22 cellular contexts compared by ENCODE assay signal in the genomic region with DNA sequence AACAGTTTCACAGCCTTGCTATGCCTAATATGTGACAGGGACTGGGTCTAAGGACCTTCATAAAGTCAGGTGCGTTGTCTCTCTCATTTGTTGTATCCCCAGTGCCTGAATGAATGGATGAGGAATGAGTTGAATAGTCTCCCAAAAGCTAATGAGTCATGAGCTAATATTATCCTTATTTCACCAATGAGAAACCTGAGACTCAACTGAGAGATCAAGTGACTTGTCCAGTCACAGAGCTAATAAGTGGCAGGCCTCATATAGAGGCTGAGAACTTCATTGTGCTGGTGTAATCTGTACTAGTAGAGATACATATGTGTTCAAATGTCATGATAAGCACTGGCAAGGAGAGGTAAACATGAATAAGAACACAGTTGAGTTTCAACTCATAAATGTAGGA.
"Had no signal": no experiment of that assay in that cellular context is flagged by ENCODE, and none has a peak within 500 bp of the region (broad histone marks: within the 10 kb centered on the region; RNA-seq: fewer than 3 reads in every experiment).

No MANE protein-coding gene starts in this region.

- H3K27ac ChIP-seq: coronary artery, parathyroid adenoma, prostate gland, right lobe of liver, testis, tibial nerve, upper lobe of right lung, vagina had no signal

- H3K4me3 ChIP-seq: coronary artery, lung, prostate gland, right lobe of liver, testis, tibial nerve, upper lobe of right lung, vagina had no signal

- H2AFZ ChIP-seq: parathyroid adenoma had no signal

- H3K9me3 ChIP-seq: prostate gland, right lobe of liver, testis, tibial nerve, upper lobe of right lung, vagina had no signal

- H3K27me3 ChIP-seq: right lobe of liver, testis, tibial nerve, upper lobe of right lung, vagina had no signal

- H3K9ac ChIP-seq: parathyroid adenoma had no signal

- H3K36me3 ChIP-seq: prostate gland, right lobe of liver, tibial nerve, upper lobe of right lung, vagina had no signal

- DNase-seq: effector CD8-positive, alpha-beta T cell; foreskin fibroblast; immature natural killer cell; left colon; left ventricle myocardium superior; mesendoderm; naive thymus-derived CD4-positive, alpha-beta T cell; nephron progenitor cell; retina; right lobe of liver; stimulated activated CD4-positive, alpha-beta T cell treated with anti-CD3 and anti-CD28 coated beads, Interleukin-2, amount 100 ng/mL, for 24 hours; stimulated activated CD4-positive, alpha-beta T cell treated with anti-CD3 and anti-CD28 coated beads, Interleukin-4, amount 100 ng/mL, for 4 hours; stimulated activated naive B cell treated with anti-CD40 and anti-IgM and Interleukin-4, amounts not matched to agents 10 μg/mL and 1 μg/mL and 100 μg/mL, for 72 hours; stimulated activated naive CD8-positive, alpha-beta T cell treated with anti-CD3 and anti-CD28 coated beads, Interleukin-15, amount 100 ng/mL, for 72 hours; testis; upper lobe of right lung had no signal

- H3K4me1 ChIP-seq: parathyroid adenoma, prostate gland, right lobe of liver, testis, tibial nerve, upper lobe of right lung, vagina had no signal

- H3K79me2 ChIP-seq: parathyroid adenoma had no signal
